9 cellular contexts compared by ENCODE assay signal in the genomic region with DNA sequence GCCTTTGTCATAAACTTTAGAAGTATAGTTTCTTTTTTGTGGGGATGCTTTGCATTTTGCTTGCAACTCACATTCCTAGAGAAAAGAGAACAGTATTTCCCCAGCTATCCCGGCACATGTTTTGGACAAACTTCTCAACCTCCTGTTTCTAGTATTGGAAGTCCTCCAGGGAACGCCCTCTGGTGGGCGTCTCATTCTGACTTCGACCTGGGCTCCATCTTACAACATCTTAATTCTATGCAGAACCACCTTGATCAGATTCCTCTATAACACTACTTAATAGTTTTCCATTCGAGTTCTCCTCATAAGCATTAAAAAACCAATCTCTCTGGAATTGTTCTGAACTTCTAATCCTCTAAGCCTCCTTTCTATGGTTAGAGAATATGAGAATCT.
DNase-seq lines count a peak whose midpoint lies in the region; ATAC-seq, FAIRE-seq and TF ChIP-seq lines count a peak whose summit lies in the region.
"Had no signal": no experiment of that assay in that cellular context is flagged by ENCODE, and none has a peak within 500 bp of the region (broad histone marks: within the 10 kb centered on the region; RNA-seq: fewer than 3 reads in every experiment).

No MANE protein-coding gene starts in this region.

- H3K36me3 ChIP-seq in endothelial cell of umbilical vein (ENCODE audit: control insufficient read depth in 2 of 2, extremely low read depth in 1 of 2, insufficient read depth in 2 of 2, low read length in 2 of 2) (no peaks in the 10 kb centered on the region), small intestine (ENCODE audit: control insufficient read depth in 2 of 2, insufficient read depth in 2 of 2, low read length in 2 of 2) (no peaks in the 10 kb centered on the region)

- H3K79me2 ChIP-seq in endothelial cell of umbilical vein (ENCODE audit: control insufficient read depth, insufficient read depth, low read length), result no peaks in the 10 kb centered on the region

- H3K27me3 ChIP-seq in endothelial cell of umbilical vein (ENCODE audit: control insufficient read depth in 2 of 2, insufficient read depth in 2 of 2, low read length in 2 of 2) (peaks cover 13 to 19% of the 10 kb centered on the region in 2 experiments), small intestine (ENCODE audit: control insufficient read depth in 2 of 2, insufficient read depth in 2 of 2, low read length in 2 of 2) (no peaks in the 10 kb centered on the region)

- POLR2A ChIA-PET in activated CD8-positive, alpha-beta T cell treated with anti-CD3 and anti-CD28 coated beads for 36 hours (lab: Charles Lee), result no interaction called here
- POLR2A ChIA-PET in activated CD8-positive, alpha-beta T cell treated with anti-CD3 and anti-CD28 coated beads, Interleukin-2, amount 10 ng/mL, durations not matched to agents 7 days and 5 days (lab: Charles Lee), result no interaction called here
- POLR2A ChIA-PET in endothelial cell of umbilical vein (lab: Charles Lee), result no interaction called here

- no peaks in the 10 kb centered on the region for H3K4me1 Mint-ChIP-seq in activated CD8-positive, alpha-beta T cell treated with anti-CD3 and anti-CD28 coated beads for 36 hours (ENCODE audit: low read depth)
- no peaks in the 10 kb centered on the region for H3K4me1 Mint-ChIP-seq in activated CD8-positive, alpha-beta T cell treated with anti-CD3 and anti-CD28 coated beads, Interleukin-2, amount 10 ng/mL, durations not matched to agents 7 days and 5 days (ENCODE audit: low read depth)
- H3K4me1 Mint-ChIP-seq in immature natural killer cell, result peaks cover 0 to 10% of the 10 kb centered on the region in 2 donors
- H3K4me1 Mint-ChIP-seq: stimulated activated naive CD8-positive, alpha-beta T cell treated with anti-CD3 and anti-CD28 coated beads, Interleukin-15, amount 100 ng/mL, for 72 hours had no signal

- intact Hi-C loops in activated CD8-positive, alpha-beta T cell treated with anti-CD3 and anti-CD28 coated beads for 36 hours (cut with micrococcal nuclease), result loop anchor here (5.0 kb wide), 1 partner anchor 144 kb away; no protein-coding TSS in a partner anchor
- intact Hi-C loops in endothelial cell of umbilical vein (cut with micrococcal nuclease), result no loop called here

- no peaks in the 10 kb centered on the region for H4K20me1 ChIP-seq in endothelial cell of umbilical vein (replicated peaks; ENCODE audit: control insufficient read depth, extremely low read depth, insufficient read depth, low read length)

- no TSS peak for BruUV-seq in endothelial cell of umbilical vein (replicated peaks; lab: Mats Ljungman, UMichigan)

- peaks cover 1% of the 10 kb centered on the region for H3K27me3 Mint-ChIP-seq in activated CD8-positive, alpha-beta T cell treated with anti-CD3 and anti-CD28 coated beads for 36 hours
- no peaks in the 10 kb centered on the region for H3K27me3 Mint-ChIP-seq in activated CD8-positive, alpha-beta T cell treated with anti-CD3 and anti-CD28 coated beads, Interleukin-2, amount 10 ng/mL, durations not matched to agents 7 days and 5 days (ENCODE audit: low read depth)
- peaks cover 0 to 5% (median 2%) of the 10 kb centered on the region in 3 donors for H3K27me3 Mint-ChIP-seq in immature natural killer cell (ENCODE audit: low read depth in 3 of 3)

- H3K9me3 Mint-ChIP-seq in activated CD8-positive, alpha-beta T cell treated with anti-CD3 and anti-CD28 coated beads for 36 hours, result peaks cover 2% of the 10 kb centered on the region
- no peaks in the 10 kb centered on the region for H3K9me3 Mint-ChIP-seq in activated CD8-positive, alpha-beta T cell treated with anti-CD3 and anti-CD28 coated beads, Interleukin-2, amount 10 ng/mL, durations not matched to agents 7 days and 5 days (ENCODE audit: insufficient read depth)
- H3K9me3 Mint-ChIP-seq in immature natural killer cell, result peaks cover 0 to 10% (median 0%) of the 10 kb centered on the region in 6 donors

- H3K4me3 Mint-ChIP-seq in activated CD8-positive, alpha-beta T cell treated with anti-CD3 and anti-CD28 coated beads for 36 hours, result no peak overlapping the region
- no peak overlapping the region for H3K4me3 Mint-ChIP-seq in activated CD8-positive, alpha-beta T cell treated with anti-CD3 and anti-CD28 coated beads, Interleukin-2, amount 10 ng/mL, durations not matched to agents 7 days and 5 days
- H3K4me3 Mint-ChIP-seq in immature natural killer cell, result no peak overlapping the region
- H3K4me3 Mint-ChIP-seq: stimulated activated naive CD8-positive, alpha-beta T cell treated with anti-CD3 and anti-CD28 coated beads, Interleukin-15, amount 100 ng/mL, for 72 hours had no signal

- H3K4me3 ChIP-seq in endothelial cell of umbilical vein (replicated peaks in 1 of 3; ENCODE audit: insufficient read depth in 1 of 3, low read depth in 1 of 3, low read length in 3 of 3) (no peak overlapping the region), small intestine (ENCODE audit: low read depth in 1 of 2, low read length in 2 of 2) (no peak overlapping the region)

- no peaks in the 10 kb centered on the region for H3K9me3 ChIP-seq in endothelial cell of umbilical vein (replicated peaks; ENCODE audit: control insufficient read depth, insufficient read depth, low read length)
- H3K9me3 ChIP-seq in small intestine (ENCODE audit: control insufficient read depth, low read depth), result no peaks in the 10 kb centered on the region

- ATAC-seq in activated CD8-positive, alpha-beta T cell treated with anti-CD3 and anti-CD28 coated beads for 36 hours, result no peak
- ATAC-seq in activated CD8-positive, alpha-beta T cell treated with anti-CD3 and anti-CD28 coated beads, Interleukin-2, amount 10 ng/mL, durations not matched to agents 7 days and 5 days, result no peak
- ATAC-seq in GM19467 (IDR thresholded peaks at IDR 0.05; ENCODE audit: unreplicated experiment), result no peak
- ATAC-seq: stimulated activated naive CD8-positive, alpha-beta T cell treated with anti-CD3 and anti-CD28 coated beads, Interleukin-15, amount 100 ng/mL, for 72 hours had no signal

- no peak overlapping the region for H3K9ac ChIP-seq in endothelial cell of umbilical vein (replicated peaks; ENCODE audit: extremely low read depth, insufficient read depth, low read length)

- TF ChIP-seq CTCF in activated CD8-positive, alpha-beta T cell treated with anti-CD3 and anti-CD28 coated beads for 36 hours (IDR thresholded peaks at IDR 0.05), result no peak
- TF ChIP-seq CTCF in endothelial cell of umbilical vein (IDR thresholded peaks at IDR 0.05; ENCODE audit: extremely low read depth in 1 of 2, insufficient read depth in 1 of 2, low read depth in 1 of 2, low read length in 2 of 2), result peak; percentile 7 to 11

- H3K36me3 Mint-ChIP-seq in activated CD8-positive, alpha-beta T cell treated with anti-CD3 and anti-CD28 coated beads for 36 hours (ENCODE audit: low read depth), result no peaks in the 10 kb centered on the region
- no peaks in the 10 kb centered on the region for H3K36me3 Mint-ChIP-seq in activated CD8-positive, alpha-beta T cell treated with anti-CD3 and anti-CD28 coated beads, Interleukin-2, amount 10 ng/mL, durations not matched to agents 7 days and 5 days (ENCODE audit: low read depth)
- H3K36me3 Mint-ChIP-seq in immature natural killer cell, result no peaks in the 10 kb centered on the region

- no peak for FAIRE-seq in endothelial cell of umbilical vein (lab: Jason Lieb, UNC)
- no peak for FAIRE-seq in small intestine (lab: Jason Lieb, UNC)

- TF ChIP-seq POLR2A in endothelial cell of umbilical vein (IDR thresholded peaks at IDR 0.05; ENCODE audit: low read depth, low read length), result no peak

- no peak overlapping the region for H3K4me2 ChIP-seq in endothelial cell of umbilical vein (ENCODE audit: insufficient read depth, low read length)

- dilution Hi-C loops in endothelial cell of umbilical vein (cut with MboI; ENCODE audit: extremely low pct_ligation_motif_present, low sequenced_read_pairs), result no loop called here

- DNase-seq in activated CD8-positive, alpha-beta T cell treated with anti-CD3 and anti-CD28 coated beads for 36 hours, result peak; percentile 10
- no peak for DNase-seq in activated CD8-positive, alpha-beta T cell treated with anti-CD3 and anti-CD28 coated beads, Interleukin-2, amount 10 ng/mL, durations not matched to agents 7 days and 5 days
- DNase-seq in NCI-H82 (lab: John Stamatoyannopoulos, UW) (peak; percentile 62), endothelial cell of umbilical vein (ENCODE audit: low read depth, low spot score) (peak; percentile 16), small intestine (peak; percentile 19), activated gamma-delta T cell (lab: John Stamatoyannopoulos, UW) (no peak), immature natural killer cell (no peak)
- DNase-seq: stimulated activated naive CD8-positive, alpha-beta T cell treated with anti-CD3 and anti-CD28 coated beads, Interleukin-15, amount 100 ng/mL, for 72 hours had no signal

- H2AFZ ChIP-seq in endothelial cell of umbilical vein (ENCODE audit: low read depth, low read length), result no peak overlapping the region

- no peak overlapping the region for H3K27ac Mint-ChIP-seq in activated CD8-positive, alpha-beta T cell treated with anti-CD3 and anti-CD28 coated beads for 36 hours
- H3K27ac Mint-ChIP-seq in activated CD8-positive, alpha-beta T cell treated with anti-CD3 and anti-CD28 coated beads, Interleukin-2, amount 10 ng/mL, durations not matched to agents 7 days and 5 days, result no peak overlapping the region
- no peak overlapping the region for H3K27ac Mint-ChIP-seq in immature natural killer cell
- H3K27ac Mint-ChIP-seq: stimulated activated naive CD8-positive, alpha-beta T cell treated with anti-CD3 and anti-CD28 coated beads, Interleukin-15, amount 100 ng/mL, for 72 hours had no signal

- no peaks in the 10 kb centered on the region for H3K4me1 ChIP-seq in endothelial cell of umbilical vein (ENCODE audit: control insufficient read depth, extremely low read depth, insufficient read depth, low read length)
- no peaks in the 10 kb centered on the region for H3K4me1 ChIP-seq in small intestine (ENCODE audit: control insufficient read depth in 2 of 2, insufficient read depth in 1 of 2, low read depth in 1 of 2, low read length in 1 of 2)

- H3K27ac ChIP-seq in endothelial cell of umbilical vein (ENCODE audit: insufficient read depth, low read depth, low read length) (no peak overlapping the region), small intestine (ENCODE audit: low read depth in 1 of 2, low read length in 1 of 2) (no peak overlapping the region)

- 38 to 51% (median 42%) methylated on average over 5 of the region's 5 CpGs for WGBS in small intestine, 3 donors

- CTCF ChIA-PET in activated CD8-positive, alpha-beta T cell treated with anti-CD3 and anti-CD28 coated beads for 36 hours (lab: Charles Lee), result no interaction called here
- CTCF ChIA-PET in activated CD8-positive, alpha-beta T cell treated with anti-CD3 and anti-CD28 coated beads, Interleukin-2, amount 10 ng/mL, durations not matched to agents 7 days and 5 days (lab: Charles Lee), result interaction anchor here (1.6 kb wide), 1 partner anchor 147 kb away, joined by 3 read pairs; no protein-coding TSS in a partner anchor
- CTCF ChIA-PET in endothelial cell of umbilical vein (lab: Charles Lee), result interaction anchor here (0.6 to 1.9 kb wide), 6 partner anchors 11 to 141 kb away, joined by 3 to 6 read pairs (median 4); no protein-coding TSS in a partner anchor

- H3K9me1 ChIP-seq in endothelial cell of umbilical vein (replicated peaks; ENCODE audit: control insufficient read depth, extremely low read depth, insufficient read depth, low read length), result no peaks in the 10 kb centered on the region

TF ChIP-seq in endothelial cell of umbilical vein, 7 proteins besides CTCF, POLR2A, EP300 and RAD21 (continues in another document):
- TF ChIP-seq POLR2AphosphoS5 (IDR thresholded peaks at IDR 0.05; ENCODE audit: insufficient read depth, low read depth, low read length), result no peak

Comparison
In these comparisons a context has a peak if more than half of its experiments do, and no peak if none do; other contexts are left out.
1. DNase-seq: peak in activated CD8-positive, alpha-beta T cell treated with anti-CD3 and anti-CD28 coated beads for 36 hours (single experiment), NCI-H82 (single experiment), endothelial cell of umbilical vein (single experiment) and small intestine (single experiment); none in activated CD8-positive, alpha-beta T cell treated with anti-CD3 and anti-CD28 coated beads, Interleukin-2, amount 10 ng/mL, durations not matched to agents 7 days and 5 days (single experiment), activated gamma-delta T cell (single experiment) and immature natural killer cell (0 of 3).